ENCODE assay signal across 9 cellular contexts in genomic region chr18:46335551-46336059, GRCh38.
DNase-seq lines count a peak whose midpoint lies in the region; ATAC-seq and TF ChIP-seq lines count a peak whose summit lies in the region.
"Had no signal": no experiment of that assay in that cellular context is flagged by ENCODE, and none has a peak within 500 bp of the region (broad histone marks: within the 10 kb centered on the region; RNA-seq: fewer than 3 reads in every experiment).

No MANE protein-coding gene starts in this region.

- peak overlapping the region; percentile 76 for H3K4me3 Mint-ChIP-seq in activated naive CD4-positive, alpha-beta T cell treated with anti-CD3 and anti-CD28 coated beads for 36 hours
- H3K4me3 Mint-ChIP-seq in activated T-helper 2 cell treated with anti-CD3 and anti-CD28 coated beads, Interferon-gamma antibody, Interleukin-2, Interleukin-4, amounts not matched to agents 10 μg/mL and 5 μg/mL and 100 μg/mL, durations not matched to agents 14 hours and 24 hours and 36 hours (ENCODE audit: low read depth) = peak overlapping the region; percentile 85

- H3K27ac Mint-ChIP-seq in activated naive CD4-positive, alpha-beta T cell treated with anti-CD3 and anti-CD28 coated beads for 36 hours = no peak overlapping the region
- no peak overlapping the region for H3K27ac Mint-ChIP-seq in activated T-helper 2 cell treated with anti-CD3 and anti-CD28 coated beads, Interferon-gamma antibody, Interleukin-2, Interleukin-4, amounts not matched to agents 10 μg/mL and 5 μg/mL and 100 μg/mL, durations not matched to agents 14 hours and 24 hours and 36 hours

- H3K27ac ChIP-seq in upper lobe of right lung = no peak overlapping the region

- H3K4me1 ChIP-seq in upper lobe of right lung = peaks cover 13% of the 10 kb centered on the region

- CTCF ChIA-PET in activated naive CD4-positive, alpha-beta T cell treated with anti-CD3 and anti-CD28 coated beads for 36 hours (lab: Charles Lee) = interaction anchor here (1.2 kb wide), 1 partner anchor 162 kb away, joined by 4 read pairs; a partner anchor contains a TSS

- H3K4me3 ChIP-seq in kidney epithelial cell (ENCODE audit: low read depth, low read length) = peak overlapping the region; percentile 51
- H3K4me3 ChIP-seq in upper lobe of right lung = peak overlapping the region; percentile 49

- peak; percentile 11 for ATAC-seq in upper lobe of right lung

- no peaks in the 10 kb centered on the region for H3K36me3 ChIP-seq in kidney epithelial cell (ENCODE audit: control insufficient read depth, insufficient read depth, low read length)
- no peaks in the 10 kb centered on the region for H3K36me3 ChIP-seq in upper lobe of right lung

- peaks cover 21% of the 10 kb centered on the region for H3K4me1 Mint-ChIP-seq in activated naive CD4-positive, alpha-beta T cell treated with anti-CD3 and anti-CD28 coated beads for 36 hours (ENCODE audit: low read depth)
- H3K4me1 Mint-ChIP-seq in activated T-helper 2 cell treated with anti-CD3 and anti-CD28 coated beads, Interferon-gamma antibody, Interleukin-2, Interleukin-4, amounts not matched to agents 10 μg/mL and 5 μg/mL and 100 μg/mL, durations not matched to agents 14 hours and 24 hours and 36 hours (ENCODE audit: low read depth) = peaks cover 33% of the 10 kb centered on the region

- TF ChIP-seq CTCF in kidney epithelial cell (IDR thresholded peaks at IDR 0.05; ENCODE audit: insufficient read depth, low read length, poor library complexity, severe bottlenecking) (no peak), upper lobe of right lung (IDR thresholded peaks at IDR 0.05) (no peak)

- DNase-seq in activated naive CD4-positive, alpha-beta T cell treated with anti-CD3 and anti-CD28 coated beads for 36 hours = no peak
- no peak for DNase-seq in activated naive CD4-positive, alpha-beta T cell treated with anti-CD3 and anti-CD28 coated beads, Interleukin-2, amount 50 U/mL, for 16 hours
- DNase-seq in activated T-helper 2 cell treated with anti-CD3 and anti-CD28 coated beads, Interferon-gamma antibody, Interleukin-2, Interleukin-4, amounts not matched to agents 10 μg/mL and 5 μg/mL and 100 μg/mL, durations not matched to agents 14 hours and 24 hours and 36 hours (ENCODE audit: low spot score) = no peak
- DNase-seq in kidney epithelial cell (ENCODE audit: low read depth) (no peak), upper lobe of right lung (peak; percentile 23), T-helper 9 cell (no peak), GDM1 (lab: John Stamatoyannopoulos, UW) (no peak), NCI-H774 (lab: John Stamatoyannopoulos, UW) (no peak)
- DNase-seq: KBM-7 had no signal

- H3K27me3 ChIP-seq in kidney epithelial cell (ENCODE audit: control insufficient read depth, insufficient read depth, low read length) = peaks cover 28% of the 10 kb centered on the region
- H3K27me3 ChIP-seq in upper lobe of right lung = peaks cover 24% of the 10 kb centered on the region

- H3K9me3 ChIP-seq in upper lobe of right lung = no peaks in the 10 kb centered on the region

- H3K9me3 Mint-ChIP-seq in activated naive CD4-positive, alpha-beta T cell treated with anti-CD3 and anti-CD28 coated beads for 36 hours = no peaks in the 10 kb centered on the region
- no peaks in the 10 kb centered on the region for H3K9me3 Mint-ChIP-seq in activated T-helper 2 cell treated with anti-CD3 and anti-CD28 coated beads, Interferon-gamma antibody, Interleukin-2, Interleukin-4, amounts not matched to agents 10 μg/mL and 5 μg/mL and 100 μg/mL, durations not matched to agents 14 hours and 24 hours and 36 hours

- intact Hi-C loops in activated naive CD4-positive, alpha-beta T cell treated with anti-CD3 and anti-CD28 coated beads for 36 hours (cut with micrococcal nuclease) = no loop called here
- intact Hi-C loops in activated T-helper 2 cell treated with anti-CD3 and anti-CD28 coated beads, Interferon-gamma antibody, Interleukin-2, Interleukin-4, amounts not matched to agents 10 μg/mL and 5 μg/mL and 100 μg/mL, durations not matched to agents 14 hours and 24 hours and 36 hours (cut with micrococcal nuclease) = no loop called here
- intact Hi-C loops in upper lobe of right lung (cut with DNase I) = no loop called here

- no peaks in the 10 kb centered on the region for H3K36me3 Mint-ChIP-seq in activated naive CD4-positive, alpha-beta T cell treated with anti-CD3 and anti-CD28 coated beads for 36 hours (ENCODE audit: low read depth)
- H3K36me3 Mint-ChIP-seq in activated T-helper 2 cell treated with anti-CD3 and anti-CD28 coated beads, Interferon-gamma antibody, Interleukin-2, Interleukin-4, amounts not matched to agents 10 μg/mL and 5 μg/mL and 100 μg/mL, durations not matched to agents 14 hours and 24 hours and 36 hours (ENCODE audit: low read depth) = no peaks in the 10 kb centered on the region

- H3K27me3 Mint-ChIP-seq in activated naive CD4-positive, alpha-beta T cell treated with anti-CD3 and anti-CD28 coated beads for 36 hours (ENCODE audit: low read depth) = peaks cover 57% of the 10 kb centered on the region
- H3K27me3 Mint-ChIP-seq in activated T-helper 2 cell treated with anti-CD3 and anti-CD28 coated beads, Interferon-gamma antibody, Interleukin-2, Interleukin-4, amounts not matched to agents 10 μg/mL and 5 μg/mL and 100 μg/mL, durations not matched to agents 14 hours and 24 hours and 36 hours (ENCODE audit: low read depth) = peaks cover 65% of the 10 kb centered on the region
